ENCODE assay signal across 17 cellular contexts in the genomic region with DNA sequence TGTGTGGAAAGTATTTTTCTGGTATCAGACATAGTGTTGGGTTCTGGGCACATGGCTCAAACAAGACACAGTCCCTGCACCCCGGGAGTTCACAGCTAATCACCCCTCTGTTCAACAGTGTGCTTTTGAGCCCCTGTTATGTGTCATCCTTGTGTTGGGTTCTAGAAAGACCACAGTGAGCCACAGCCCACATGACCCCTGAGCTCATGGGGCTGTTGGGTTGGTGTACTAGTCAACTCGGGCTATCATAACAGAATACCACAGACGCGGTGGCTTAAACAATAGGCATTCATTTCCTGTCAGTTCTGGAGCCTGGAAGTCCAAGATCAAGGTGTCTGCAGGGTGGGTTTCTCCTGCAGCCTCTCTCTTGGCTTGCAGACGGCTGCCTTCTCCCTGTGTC.
"Had no signal": no experiment of that assay in that cellular context is flagged by ENCODE, and none has a peak within 500 bp of the region (broad histone marks: within the 10 kb centered on the region; RNA-seq: fewer than 3 reads in every experiment).

No MANE protein-coding gene starts in this region.

- H3K27me3 ChIP-seq: cardiac muscle cell, thyroid gland had no signal

- H3K9me3 Mint-ChIP-seq: activated CD4-positive, alpha-beta memory T cell treated with anti-CD3 and anti-CD28 coated beads, Interleukin-2, amount 10 ng/mL, durations not matched to agents 7 days and 5 days; activated naive CD4-positive, alpha-beta T cell treated with anti-CD3 and anti-CD28 coated beads for 36 hours; activated T-helper 2 cell treated with anti-CD3 and anti-CD28 coated beads, Interferon-gamma antibody, Interleukin-2, Interleukin-4, amounts not matched to agents 10 μg/mL and 5 μg/mL and 100 μg/mL, durations not matched to agents 14 hours and 24 hours and 36 hours; mesothelial cell of epicardium; neural crest cell had no signal

- H3K4me1 ChIP-seq: thyroid gland had no signal

- H3K27ac ChIP-seq: cardiac muscle cell, thyroid gland, WERI-Rb-1 had no signal

- ATAC-seq: T-helper 17 cell had no signal

- DNase-seq: activated CD4-positive, alpha-beta memory T cell treated with anti-CD3 and anti-CD28 coated beads, Interleukin-2, amount 10 ng/mL, durations not matched to agents 7 days and 5 days; activated naive CD4-positive, alpha-beta T cell treated with anti-CD3 and anti-CD28 coated beads for 36 hours; glutamatergic neuron; kidney glomerular epithelial cell; stimulated activated CD4-positive, alpha-beta T cell treated with anti-CD3 and anti-CD28 coated beads, Interleukin-12 subunit alpha, Interleukin-12 subunit beta, amount 100 ng/mL, for 4 hours; stimulated activated CD4-positive, alpha-beta T cell treated with anti-CD3 and anti-CD28 coated beads, Interleukin-2, amount 100 ng/mL, for 24 hours; T-helper 17 cell; thyroid gland; WERI-Rb-1 had no signal

- H3K4me3 ChIP-seq: cardiac muscle cell, lung, psoas muscle, thyroid gland had no signal

- H3K4me3 Mint-ChIP-seq: activated CD4-positive, alpha-beta memory T cell treated with anti-CD3 and anti-CD28 coated beads, Interleukin-2, amount 10 ng/mL, durations not matched to agents 7 days and 5 days; activated naive CD4-positive, alpha-beta T cell treated with anti-CD3 and anti-CD28 coated beads for 36 hours; mesothelial cell of epicardium; neural crest cell; T-helper 17 cell had no signal

- H3K27ac Mint-ChIP-seq: activated naive CD4-positive, alpha-beta T cell treated with anti-CD3 and anti-CD28 coated beads for 36 hours; activated T-helper 2 cell treated with anti-CD3 and anti-CD28 coated beads, Interferon-gamma antibody, Interleukin-2, Interleukin-4, amounts not matched to agents 10 μg/mL and 5 μg/mL and 100 μg/mL, durations not matched to agents 14 hours and 24 hours and 36 hours; mesothelial cell of epicardium; T-helper 17 cell had no signal

- H3K9me3 ChIP-seq: psoas muscle, thyroid gland had no signal

- H3K4me1 Mint-ChIP-seq: neural crest cell had no signal

- FAIRE-seq: astrocyte, colon had no signal

- H3K36me3 ChIP-seq: cardiac muscle cell, thyroid gland, WERI-Rb-1 had no signal
